In the genomic region with DNA sequence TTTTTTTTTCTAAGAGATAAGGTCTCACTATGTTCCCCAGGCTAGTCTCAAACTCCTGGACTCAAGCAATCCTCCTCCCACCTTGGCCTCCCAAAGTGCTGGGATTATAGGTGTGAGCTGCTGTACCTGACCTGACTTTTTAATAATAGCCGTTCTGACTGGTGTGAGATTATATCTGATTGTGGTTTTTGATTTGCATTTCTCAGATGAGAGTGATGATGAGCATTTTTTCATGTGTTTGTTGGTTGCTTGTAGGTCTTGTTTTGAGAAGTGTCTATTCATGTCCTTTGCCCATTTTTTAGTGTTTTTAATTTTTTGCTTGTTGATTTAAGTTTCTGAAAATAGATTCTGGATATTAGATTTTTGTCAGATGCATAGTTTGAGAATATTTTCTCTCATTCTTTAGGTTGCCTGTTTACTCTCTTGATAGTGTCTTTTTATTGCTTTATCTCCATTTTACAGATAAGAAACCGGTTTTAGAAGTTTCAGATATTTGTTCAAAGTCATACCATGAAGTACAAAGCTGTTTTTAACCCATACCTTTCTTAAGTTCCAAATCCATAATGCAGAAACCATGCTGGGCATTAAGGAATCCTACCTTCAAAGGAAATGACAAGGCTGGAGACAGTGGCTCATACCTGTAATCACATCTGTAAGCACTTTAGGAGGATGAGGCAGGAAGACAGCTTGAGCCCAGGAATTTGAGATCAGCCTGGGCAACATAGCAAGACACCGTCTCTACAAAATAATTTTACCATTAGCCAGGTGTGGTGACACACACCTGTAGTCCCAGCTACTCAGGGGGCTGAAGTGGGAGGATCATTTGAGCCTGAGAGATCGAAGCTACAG, we compare ENCODE assay signal across 14 cellular contexts.
"Had no signal": no experiment of that assay in that cellular context is flagged by ENCODE, and none has a peak within 500 bp of the region (broad histone marks: within the 10 kb centered on the region; RNA-seq: fewer than 3 reads in every experiment).

No MANE protein-coding gene starts in this region.

- H3K27ac ChIP-seq: adrenal gland, breast epithelium, lower lobe of right lung, tibial artery, uterus had no signal

- H3K27me3 Mint-ChIP-seq: natural killer cell treated with Interleukin-12 subunit alpha and Interleukin-12 subunit beta and Interleukin-15 and Interleukin-18, amount 100 ng/mL, for 72 hours had no signal

- H3K4me3 ChIP-seq: adrenal gland, breast epithelium, lower lobe of right lung, tibial artery, uterus had no signal

- H3K4me1 ChIP-seq: breast epithelium, uterus had no signal

- DNase-seq: activated CD4-positive, CD25-positive, alpha-beta regulatory T cell treated with anti-CD3 and anti-CD28 coated beads, Interleukin-2, amount 50 U/mL, for 72 hours; activated gamma-delta T cell treated with Interleukin-2 at 50 U/mL for 16 hours; adrenal gland; cortex of kidney; lower lobe of right lung; nucleus accumbens; stimulated activated naive CD4-positive, alpha-beta T cell treated with Interleukin-2 at 50 U/mL for 16 hours; substantia nigra; T-helper 9 cell; tibial artery; uterus had no signal

- H3K36me3 ChIP-seq: adrenal gland, breast epithelium, lower lobe of right lung, tibial artery, uterus had no signal

- ATAC-seq: activated naive CD4-positive, alpha-beta T cell treated with anti-CD3 and anti-CD28 coated beads, Interleukin-2, amount 50 U/mL, for 72 hours; lower lobe of right lung; natural killer cell treated with Interleukin-12 subunit alpha and Interleukin-12 subunit beta and Interleukin-15 and Interleukin-18, amount 100 ng/mL, for 72 hours had no signal

- H3K27ac Mint-ChIP-seq: activated naive CD4-positive, alpha-beta T cell treated with anti-CD3 and anti-CD28 coated beads, Interleukin-2, amount 50 U/mL, for 72 hours; natural killer cell treated with Interleukin-12 subunit alpha and Interleukin-12 subunit beta and Interleukin-15 and Interleukin-18, amount 100 ng/mL, for 72 hours had no signal

- H3K4me3 Mint-ChIP-seq: natural killer cell treated with Interleukin-12 subunit alpha and Interleukin-12 subunit beta and Interleukin-15 and Interleukin-18, amount 100 ng/mL, for 72 hours had no signal

- H3K9me3 ChIP-seq: adrenal gland, breast epithelium, lower lobe of right lung, tibial artery, uterus had no signal

- H3K36me3 Mint-ChIP-seq: activated naive CD4-positive, alpha-beta T cell treated with anti-CD3 and anti-CD28 coated beads, Interleukin-2, amount 50 U/mL, for 72 hours; natural killer cell treated with Interleukin-12 subunit alpha and Interleukin-12 subunit beta and Interleukin-15 and Interleukin-18, amount 100 ng/mL, for 72 hours had no signal

- H3K9me3 Mint-ChIP-seq: activated naive CD4-positive, alpha-beta T cell treated with anti-CD3 and anti-CD28 coated beads, Interleukin-2, amount 50 U/mL, for 72 hours; natural killer cell treated with Interleukin-12 subunit alpha and Interleukin-12 subunit beta and Interleukin-15 and Interleukin-18, amount 100 ng/mL, for 72 hours had no signal

- H3K27me3 ChIP-seq: adrenal gland, breast epithelium, tibial artery, uterus had no signal
